In genomic region chr2:201450910-201451329, GRCh38 we compare ENCODE assay signal across 8 cellular contexts. TPM values are rescaled to one million over a fixed set of nuclear protein-coding genes. Genes with fewer than 3 reads are reported as not detected.
DNase-seq lines count a peak whose midpoint lies in the region; ATAC-seq and TF ChIP-seq lines count a peak whose summit lies in the region.

No MANE protein-coding gene starts in this region.

- DNase-seq in activated naive CD4-positive, alpha-beta T cell treated with anti-CD3 and anti-CD28 coated beads for 36 hours: no peak
- no peak for DNase-seq in activated naive CD4-positive, alpha-beta T cell treated with anti-CD3 and anti-CD28 coated beads, Interleukin-2, amount 50 U/mL, for 16 hours
- DNase-seq in fibroblast of the aortic adventitia (ENCODE audit: low read depth) (peak; percentile 61), NCI-H526 (lab: John Stamatoyannopoulos, UW) (no peak)
- DNase-seq in activated CD8-positive, alpha-beta memory T cell treated with anti-CD3 and anti-CD28 coated beads for 24 hours: no peak

- H3K4me1 ChIP-seq in parathyroid adenoma: peaks cover 9% of the 10 kb centered on the region

- H3K36me3 ChIP-seq in SU-DHL-6 (ENCODE audit: low read length): no peaks in the 10 kb centered on the region
- H3K36me3 ChIP-seq in parathyroid adenoma (ENCODE audit: control insufficient read depth, insufficient read depth, low read length): no peaks in the 10 kb centered on the region

- H3K4me2 ChIP-seq in SU-DHL-6 (ENCODE audit: low read depth, low read length, poor library complexity, severe bottlenecking) (peak overlapping the region; percentile 69), parathyroid adenoma (ENCODE audit: low read length) (peak overlapping the region; percentile 62)

- H3K4me3 ChIP-seq in SU-DHL-6 (ENCODE audit: insufficient read depth, low read length, poor library complexity, severe bottlenecking): peak overlapping the region; percentile 59
- H3K4me3 ChIP-seq in fibroblast of the aortic adventitia (ENCODE audit: low read depth, low read length): peak overlapping the region; percentile 93
- H3K4me3 ChIP-seq in parathyroid adenoma (ENCODE audit: low read depth, low read length): peak overlapping the region; percentile 89

- no peaks in the 10 kb centered on the region for H3F3A ChIP-seq in SU-DHL-6 (ENCODE audit: insufficient read depth)

- no peaks in the 10 kb centered on the region for H4K20me1 ChIP-seq in SU-DHL-6 (ENCODE audit: low read depth, low read length)

- TF ChIP-seq CTCF in SU-DHL-6 (IDR thresholded peaks at IDR 0.05; ENCODE audit: insufficient read depth, low read length, poor library complexity, severe bottlenecking) (no peak), fibroblast of the aortic adventitia (IDR thresholded peaks at IDR 0.05; ENCODE audit: insufficient read depth, low read length) (no peak), parathyroid adenoma (IDR thresholded peaks at IDR 0.05) (no peak)

- peaks cover 56% of the 10 kb centered on the region for H3K4me1 Mint-ChIP-seq in activated naive CD4-positive, alpha-beta T cell treated with anti-CD3 and anti-CD28 coated beads for 36 hours (ENCODE audit: low read depth)

- H3K36me3 Mint-ChIP-seq in activated naive CD4-positive, alpha-beta T cell treated with anti-CD3 and anti-CD28 coated beads for 36 hours (ENCODE audit: low read depth): peaks cover 5% of the 10 kb centered on the region

- H3K27me3 ChIP-seq in SU-DHL-6 (ENCODE audit: low read length): no peaks in the 10 kb centered on the region
- no peaks in the 10 kb centered on the region for H3K27me3 ChIP-seq in parathyroid adenoma (ENCODE audit: control insufficient read depth, insufficient read depth, low read length)

- no peaks in the 10 kb centered on the region for H3K27me3 Mint-ChIP-seq in activated naive CD4-positive, alpha-beta T cell treated with anti-CD3 and anti-CD28 coated beads for 36 hours (ENCODE audit: low read depth)

- H2AFZ ChIP-seq in SU-DHL-6 (ENCODE audit: low read depth, low read length, severe bottlenecking) (peak overlapping the region; percentile 95), parathyroid adenoma (peak overlapping the region; percentile 84)

- H3K79me2 ChIP-seq in SU-DHL-6 (ENCODE audit: insufficient read depth, low read length) (peaks cover 5% of the 10 kb centered on the region; the same call in 1 of the 2 replicates), parathyroid adenoma (peaks cover 31% of the 10 kb centered on the region)

- no peaks in the 10 kb centered on the region for H3K9me3 Mint-ChIP-seq in activated naive CD4-positive, alpha-beta T cell treated with anti-CD3 and anti-CD28 coated beads for 36 hours

- H3K9me3 ChIP-seq in SU-DHL-6 (ENCODE audit: insufficient read depth, low read length): no peaks in the 10 kb centered on the region
- no peaks in the 10 kb centered on the region for H3K9me3 ChIP-seq in parathyroid adenoma (ENCODE audit: control insufficient read depth, low read length)

- peak overlapping the region; percentile 94 for H3K27ac Mint-ChIP-seq in activated naive CD4-positive, alpha-beta T cell treated with anti-CD3 and anti-CD28 coated beads for 36 hours

- H3K4me3 Mint-ChIP-seq in activated naive CD4-positive, alpha-beta T cell treated with anti-CD3 and anti-CD28 coated beads for 36 hours: peak overlapping the region; percentile 95

- peak; percentile 15 for ATAC-seq in HG03342 (IDR thresholded peaks at IDR 0.05; ENCODE audit: unreplicated experiment)

- H3K27ac ChIP-seq in SU-DHL-6 (ENCODE audit: low read depth, low read length): no peak overlapping the region; the same call in 1 of the 2 replicates
- H3K27ac ChIP-seq in parathyroid adenoma: peak overlapping the region; percentile 64

- CTCF ChIA-PET in activated naive CD4-positive, alpha-beta T cell treated with anti-CD3 and anti-CD28 coated beads for 36 hours (lab: Charles Lee): interaction anchor here (0.6 to 1.9 kb wide), 8 partner anchors 11 to 307 kb away, joined by 3 to 4 read pairs (median 4); no protein-coding TSS in a partner anchor

- intact Hi-C loops in activated naive CD4-positive, alpha-beta T cell treated with anti-CD3 and anti-CD28 coated beads for 36 hours (cut with micrococcal nuclease): loop anchor here (1.0 to 5.0 kb wide), 13 partner anchors 31 to 926 kb away; partner anchors contain the start of genes BMPR2, BZW1, CASP10 and FZD7

- H3K9ac ChIP-seq in SU-DHL-6 (ENCODE audit: low read length) (peak overlapping the region; percentile 79), parathyroid adenoma (peak overlapping the region; percentile 21)

- no peaks in the 10 kb centered on the region for H3K9me2 ChIP-seq in SU-DHL-6 (replicated peaks; ENCODE audit: insufficient read depth, low read length)

RNA-seq across cellular contexts. Expression of gene TRAK2, which starts 0.3 kb away (rescaled TPM):
- total RNA-seq in activated naive CD4-positive, alpha-beta T cell treated with anti-CD3 and anti-CD28 coated beads for 36 hours: 10 to 100 TPM; 10.4 TPM
- 22.7 and 74.7 TPM in 2 replicates for total RNA-seq in fibroblast of the aortic adventitia (ENCODE audit: low replicate concordance)

RNA-seq across cellular contexts. Expression of gene STRADB, which starts 0.6 kb away (rescaled TPM):
- total RNA-seq in activated naive CD4-positive, alpha-beta T cell treated with anti-CD3 and anti-CD28 coated beads for 36 hours: 10 to 100 TPM; 17.6 to 19.1 TPM
- 47.6 and 57.6 TPM in 2 replicates for total RNA-seq in fibroblast of the aortic adventitia (ENCODE audit: low replicate concordance)
